9 cellular contexts compared by ENCODE assay signal in genomic region chr17:6427284-6427781, GRCh38. TPM values are rescaled to one million over a fixed set of nuclear protein-coding genes. Genes with fewer than 3 reads are reported as not detected.
DNase-seq lines count a peak whose midpoint lies in the region; ATAC-seq and TF ChIP-seq lines count a peak whose summit lies in the region.
"Had no signal": no experiment of that assay in that cellular context is flagged by ENCODE, and none has a peak within 500 bp of the region (broad histone marks: within the 10 kb centered on the region; RNA-seq: fewer than 3 reads in every experiment).

No MANE protein-coding gene starts in this region.

- no peaks in the 10 kb centered on the region for H3K9me3 ChIP-seq in effector memory CD4-positive, alpha-beta T cell (ENCODE audit: control insufficient read depth, low read length)
- peaks cover 10% of the 10 kb centered on the region for H3K9me3 ChIP-seq in endodermal cell (ENCODE audit: control insufficient read depth, low read length)

- peaks cover 23% of the 10 kb centered on the region for H3K4me1 Mint-ChIP-seq in stimulated activated naive CD8-positive, alpha-beta T cell treated with anti-CD3 and anti-CD28 coated beads, Interleukin-15, amount 100 ng/mL, for 72 hours
- no peaks in the 10 kb centered on the region for H3K4me1 Mint-ChIP-seq in endodermal cell

- H3K9me3 Mint-ChIP-seq in stimulated activated naive CD8-positive, alpha-beta T cell treated with anti-CD3 and anti-CD28 coated beads, Interleukin-15, amount 100 ng/mL, for 72 hours: peaks cover 13 to 16% of the 10 kb centered on the region in 2 donors
- H3K9me3 Mint-ChIP-seq in endodermal cell: peaks cover 18% of the 10 kb centered on the region

- no peaks in the 10 kb centered on the region for H3K4me1 ChIP-seq in effector memory CD4-positive, alpha-beta T cell (ENCODE audit: control insufficient read depth, insufficient read depth, low read length, poor library complexity, severe bottlenecking)
- H3K4me1 ChIP-seq in endodermal cell (ENCODE audit: control insufficient read depth, insufficient read depth, low read length): no peaks in the 10 kb centered on the region

- DNase-seq in activated T-cell treated with anti-CD3 and anti-CD28 coated beads for 48 hours (ENCODE audit: low read depth) (peak; percentile 25), T-helper 2 cell (peak in 3 of 5 experiments; percentile 20 to 85 (median 47)), left colon (no peak), endodermal cell (no peak)
- no peak for DNase-seq in activated T-cell treated with anti-CD3 and anti-CD28 coated beads, Interleukin-2, amount 50 U/mL, for 1 hour
- peak in 2 of 3 donors; percentile 19 to 38 for DNase-seq in effector memory CD4-positive, alpha-beta T cell
- DNase-seq in stimulated activated naive CD8-positive, alpha-beta T cell treated with anti-CD3 and anti-CD28 coated beads, Interleukin-15, amount 100 ng/mL, for 72 hours: peak; percentile 62 to 78
- DNase-seq: anterior cingulate cortex had no signal

- peak; percentile 92 for ATAC-seq in stimulated activated naive CD8-positive, alpha-beta T cell treated with anti-CD3 and anti-CD28 coated beads, Interleukin-15, amount 100 ng/mL, for 72 hours
- ATAC-seq in left colon (no peak), HG03045 (IDR thresholded peaks at IDR 0.05; ENCODE audit: unreplicated experiment) (no peak)

- peaks cover 2% of the 10 kb centered on the region for H3K36me3 Mint-ChIP-seq in endodermal cell (ENCODE audit: low read depth)

- no peaks in the 10 kb centered on the region for H3K36me3 ChIP-seq in effector memory CD4-positive, alpha-beta T cell (ENCODE audit: control insufficient read depth, insufficient read depth, low read length)
- H3K36me3 ChIP-seq in endodermal cell (ENCODE audit: control insufficient read depth, insufficient read depth, low read length): no peaks in the 10 kb centered on the region

- H3K27ac Mint-ChIP-seq in stimulated activated naive CD8-positive, alpha-beta T cell treated with anti-CD3 and anti-CD28 coated beads, Interleukin-15, amount 100 ng/mL, for 72 hours: peak overlapping the region in 1 of 2 donors; percentile 32
- H3K27ac Mint-ChIP-seq in endodermal cell: no peak overlapping the region

- TF ChIP-seq CTCF in endodermal cell (conservative IDR thresholded peaks at IDR 0.05): no peak

- H3K27me3 Mint-ChIP-seq in stimulated activated naive CD8-positive, alpha-beta T cell treated with anti-CD3 and anti-CD28 coated beads, Interleukin-15, amount 100 ng/mL, for 72 hours: peaks cover 55% of the 10 kb centered on the region
- H3K27me3 Mint-ChIP-seq in endodermal cell (ENCODE audit: insufficient read depth): peaks cover 2% of the 10 kb centered on the region

- no peak overlapping the region for H3K27ac ChIP-seq in effector memory CD4-positive, alpha-beta T cell (ENCODE audit: insufficient read depth, low read length, poor library complexity, severe bottlenecking)
- no peak overlapping the region for H3K27ac ChIP-seq in endodermal cell (ENCODE audit: low read depth, low read length)

- no peak overlapping the region for H3K4me3 ChIP-seq in effector memory CD4-positive, alpha-beta T cell (ENCODE audit: insufficient read depth, low read depth, low read length, poor library complexity, severe bottlenecking)
- no peak overlapping the region for H3K4me3 ChIP-seq in endodermal cell (ENCODE audit: low read length)

- intact Hi-C loops in left colon (cut with DNase I, micrococcal nuclease): no loop called here

- peak overlapping the region; percentile 8 to 38 for H3K4me3 Mint-ChIP-seq in stimulated activated naive CD8-positive, alpha-beta T cell treated with anti-CD3 and anti-CD28 coated beads, Interleukin-15, amount 100 ng/mL, for 72 hours
- no peak overlapping the region for H3K4me3 Mint-ChIP-seq in endodermal cell

- WGBS in endodermal cell (ENCODE audit: insufficient coverage in 1 of 2, insufficient read length in 1 of 2), 2 experiments: 96 to 97% methylated on average over 3 to 4 of the region's 7 CpGs

- H3K9ac ChIP-seq in endodermal cell (ENCODE audit: extremely low read depth, low read length, poor library complexity, severe bottlenecking): no peak overlapping the region

- H3K27me3 ChIP-seq in effector memory CD4-positive, alpha-beta T cell (replicated peaks; ENCODE audit: control insufficient read depth, insufficient read depth, low read length, poor library complexity, severe bottlenecking): no peaks in the 10 kb centered on the region
- no peaks in the 10 kb centered on the region for H3K27me3 ChIP-seq in endodermal cell (ENCODE audit: control insufficient read depth, insufficient read depth, low read length, poor library complexity, severe bottlenecking)

RNA-seq across cellular contexts. Expression of gene AIPL1, which starts 7.6 kb away (rescaled TPM):
- total RNA-seq in left colon: not detected
- total RNA-seq in endodermal cell: not detected
- polyA plus RNA-seq in endodermal cell (2013, experiment 1 of 2): 0.28 TPM
- polyA plus RNA-seq in endodermal cell (2013, experiment 2 of 2): 0.21 TPM

RNA-seq across cellular contexts. Expression of gene PIMREG, which starts 16.9 kb away (rescaled TPM):
- total RNA-seq in left colon (1 to 10 TPM; 2.4 to 7.7 TPM), endodermal cell (10 to 100 TPM; 33.4 to 68.7 TPM)
- polyA plus RNA-seq in endodermal cell (2013, experiment 1 of 2): 98.1 TPM
- polyA plus RNA-seq in endodermal cell (2013, experiment 2 of 2): 101 TPM

Comparison
In these comparisons a context has a peak if more than half of its experiments do, and no peak if none do; other contexts are left out.
1. DNase-seq: peak in activated T-cell treated with anti-CD3 and anti-CD28 coated beads for 48 hours (single experiment), T-helper 2 cell (3 of 5), effector memory CD4-positive, alpha-beta T cell (2 of 3) and stimulated activated naive CD8-positive, alpha-beta T cell treated with anti-CD3 and anti-CD28 coated beads, Interleukin-15, amount 100 ng/mL, for 72 hours (2 of 2); none in activated T-cell treated with anti-CD3 and anti-CD28 coated beads, Interleukin-2, amount 50 U/mL, for 1 hour (single experiment), left colon (0 of 2) and endodermal cell (single experiment).